1 cellular context compared by ENCODE assay signal in genomic region chr11:117062503-117062902, GRCh38.
TF ChIP-seq lines count a peak whose summit lies in the region.

No MANE protein-coding gene starts in this region.

TF ChIP-seq in WTC11, 78 proteins besides CTCF, POLR2A, EP300 and RAD21:
- TF ChIP-seq SMAD3 (CRISPR knock-in tag; IDR thresholded peaks at IDR 0.05; ENCODE audit: borderline replicate concordance) = no peak
- no peak for TF ChIP-seq ZSCAN18 (CRISPR knock-in tag; IDR thresholded peaks at IDR 0.05)
- TF ChIP-seq IRF2 (CRISPR knock-in tag; IDR thresholded peaks at IDR 0.05; ENCODE audit: borderline replicate concordance, low read depth) = no peak
- no peak for TF ChIP-seq STAT6 (CRISPR knock-in tag; conservative IDR thresholded peaks at IDR 0.05; ENCODE audit: low read depth)
- no peak for TF ChIP-seq NFYB (CRISPR knock-in tag; conservative IDR thresholded peaks at IDR 0.05; ENCODE audit: low read depth)
- TF ChIP-seq ATF1 (CRISPR knock-in tag; IDR thresholded peaks at IDR 0.05) = no peak
